In genomic region chr4:99945718-99946345, GRCh38 we compare ENCODE assay signal across 1 cellular context.
TF ChIP-seq lines count a peak whose summit lies in the region.

No MANE protein-coding gene starts in this region.

TF ChIP-seq in HEK293T, 16 proteins besides CTCF, POLR2A, EP300 and RAD21:
- TF ChIP-seq BHLHE40 (IDR thresholded peaks at IDR 0.05; ENCODE audit: borderline replicate concordance) (no peak), HDGF (IDR thresholded peaks at IDR 0.05; ENCODE audit: borderline replicate concordance) (no peak), ZNF384 (IDR thresholded peaks at IDR 0.05) (no peak)
